In the genomic region with DNA sequence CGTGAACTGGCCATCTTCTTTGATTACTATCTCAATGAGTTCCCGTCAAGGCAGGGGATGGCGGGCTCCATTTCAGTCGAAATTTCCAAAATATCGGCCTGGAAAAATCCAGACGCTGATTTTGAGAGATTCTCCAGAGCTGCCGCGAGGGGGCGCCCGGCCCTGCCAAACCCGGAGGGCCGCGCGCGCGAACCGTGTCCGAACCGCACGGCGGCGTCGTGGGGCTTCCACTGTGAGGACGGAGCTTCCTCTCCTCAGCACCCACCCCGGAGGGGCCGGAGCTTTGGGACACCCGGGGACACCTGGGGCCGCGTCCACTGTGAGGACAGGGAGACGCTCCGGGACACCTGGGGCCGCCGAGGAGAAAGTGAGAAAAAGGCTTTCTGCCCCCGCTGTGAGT, we compare ENCODE assay signal across 8 cellular contexts.
DNase-seq lines count a peak whose midpoint lies in the region; ATAC-seq and TF ChIP-seq lines count a peak whose summit lies in the region.
"Not testable (repeated sequence)": the region's sequence is repeated elsewhere in the genome, so short reads cannot be mapped to it uniquely, and the experiment has no call there.

No MANE protein-coding gene starts in this region.

- peaks cover 23% of the 10 kb centered on the region for H3K27me3 Mint-ChIP-seq in H9 (ENCODE audit: low read depth)
- H3K27me3 Mint-ChIP-seq in activated CD4-positive, alpha-beta T cell treated with anti-CD3 and anti-CD28 coated beads for 36 hours; natural killer cell (ENCODE audit: low read depth in 2 of 2): not testable (repeated sequence)

- ATAC-seq in activated CD4-positive, alpha-beta T cell treated with anti-CD3 and anti-CD28 coated beads for 36 hours; body of pancreas; heart left ventricle; natural killer cell: not testable (repeated sequence)

- DNase-seq in CD1c-positive myeloid dendritic cell (ENCODE audit: extremely low spot score) (peak; percentile 32), H9 (peak; percentile 39), NCI-H345 (lab: John Stamatoyannopoulos, UW) (peak; percentile 52), body of pancreas (peak; percentile 31 to 57 (median 51)), heart left ventricle (peak; percentile 22 to 65 (median 49))
- DNase-seq in activated CD4-positive, alpha-beta T cell treated with anti-CD3 and anti-CD28 coated beads for 36 hours, result peak; percentile 65
- DNase-seq in natural killer cell, result not testable (repeated sequence)
- peak; percentile 33 to 46 for DNase-seq in stimulated activated CD4-positive, alpha-beta T cell treated with anti-CD3 and anti-CD28 coated beads, Interleukin-4, amount 100 ng/mL, for 4 hours

- peaks cover 17 to 36% of the 10 kb centered on the region in 2 experiments for H3K9me3 Mint-ChIP-seq in H9
- H3K9me3 Mint-ChIP-seq in activated CD4-positive, alpha-beta T cell treated with anti-CD3 and anti-CD28 coated beads for 36 hours (ENCODE audit: low read depth); natural killer cell: not testable (repeated sequence)

- not testable (repeated sequence) for H3K27ac Mint-ChIP-seq in H9; activated CD4-positive, alpha-beta T cell treated with anti-CD3 and anti-CD28 coated beads for 36 hours; natural killer cell

- H4K5ac ChIP-seq in H9 (ENCODE audit: insufficient read length, low read depth, low read length), result not testable (repeated sequence)

- not testable (repeated sequence) for H3K27me3 ChIP-seq in H9 (ENCODE audit: insufficient read depth, low read length); body of pancreas
- H3K27me3 ChIP-seq in heart left ventricle, result peaks cover 0 to 25% (median 14%) of the 10 kb centered on the region in 9 donors

- H3K79me1 ChIP-seq in H9 (ENCODE audit: insufficient read depth, low read depth, low read length, poor library complexity, severe bottlenecking), result not testable (repeated sequence)

- H3K36me3 Mint-ChIP-seq in H9 (ENCODE audit: insufficient read depth in 1 of 3, low read depth in 3 of 3); activated CD4-positive, alpha-beta T cell treated with anti-CD3 and anti-CD28 coated beads for 36 hours (ENCODE audit: low read depth); natural killer cell: not testable (repeated sequence)

- not testable (repeated sequence) for H2BK5ac ChIP-seq in H9 (ENCODE audit: insufficient read length, low read length)

- not testable (repeated sequence) for H3K4me3 ChIP-seq in body of pancreas, heart left ventricle

- H3K4me1 Mint-ChIP-seq in H9; activated CD4-positive, alpha-beta T cell treated with anti-CD3 and anti-CD28 coated beads for 36 hours; natural killer cell: not testable (repeated sequence)

- H3K27ac ChIP-seq in H9 (ENCODE audit: insufficient read length, low read depth, low read length); body of pancreas; heart left ventricle: not testable (repeated sequence)

- H2AFZ ChIP-seq in H9 (ENCODE audit: low read length), result not testable (repeated sequence)

- H3K4me2 ChIP-seq in H9 (ENCODE audit: insufficient read depth, insufficient read length, low read length), result not testable (repeated sequence)

- TF ChIP-seq POLR2A in body of pancreas (IDR thresholded peaks at IDR 0.05); heart left ventricle (IDR thresholded peaks at IDR 0.05): not testable (repeated sequence)

- H3K79me2 ChIP-seq in H9 (ENCODE audit: insufficient read depth, low read length), result not testable (repeated sequence)

- not testable (repeated sequence) for H3K9me3 ChIP-seq in H9 (ENCODE audit: control insufficient read depth, low read depth, low read length); body of pancreas; heart left ventricle

- H2BK20ac ChIP-seq in H9 (ENCODE audit: low read depth, low read length, poor library complexity, severe bottlenecking), result not testable (repeated sequence)

- not testable (repeated sequence) for H3K4me1 ChIP-seq in H9 (ENCODE audit: insufficient read depth, low read length); body of pancreas; heart left ventricle

- CTCF ChIA-PET in activated CD4-positive, alpha-beta T cell treated with anti-CD3 and anti-CD28 coated beads for 36 hours (lab: Charles Lee), result interaction anchor here (0.5 kb wide), 1 partner anchor 13 kb away, joined by 3 read pairs; no protein-coding TSS in a partner anchor

- intact Hi-C loops in activated CD4-positive, alpha-beta T cell treated with anti-CD3 and anti-CD28 coated beads for 36 hours (cut with DNase I, micrococcal nuclease); body of pancreas (cut with DNase I); heart left ventricle (cut with DNase I); natural killer cell (cut with micrococcal nuclease): not testable (repeated sequence)

- H3K4ac ChIP-seq in H9 (ENCODE audit: low read depth, low read length), result not testable (repeated sequence)

- not testable (repeated sequence) for H3K18ac ChIP-seq in H9 (ENCODE audit: insufficient read length, low read depth, low read length)

- H4K8ac ChIP-seq in H9 (replicated peaks; ENCODE audit: insufficient read length, low read depth, low read length), result not testable (repeated sequence)

- WGBS in H9 (ENCODE audit: extremely low coverage, insufficient read length, low lambda C conversion rate), result no CpG with 5 or more reads among the region's 34 CpGs
- no CpG with 5 or more reads among the region's 34 CpGs for WGBS in body of pancreas, 2 donors
- 20 to 31% (median 21%) methylated on average over 13 to 34 of the region's 34 CpGs; no CpG with 5 or more reads in 1 of the 4 donors for WGBS in heart left ventricle, 4 donors

- not testable (repeated sequence) for H2BK15ac ChIP-seq in H9 (ENCODE audit: low read depth, low read length)

- not testable (repeated sequence) for H3K9ac ChIP-seq in H9 (ENCODE audit: extremely low read depth, insufficient read length, low read length)

- H2BK120ac ChIP-seq in H9 (ENCODE audit: low read depth, low read length, poor library complexity, severe bottlenecking), result not testable (repeated sequence)

- H4K91ac ChIP-seq in H9 (ENCODE audit: insufficient read length, low read depth, low read length), result not testable (repeated sequence)

- TF ChIP-seq CTCF in H9 (conservative IDR thresholded peaks at IDR 0.05) (peak; percentile 58), body of pancreas (IDR thresholded peaks at IDR 0.05) (peak in 2 of 7 experiments; percentile 2 to 19), heart left ventricle (IDR thresholded peaks at IDR 0.05) (peak in 4 of 12 donors; percentile 16 to 46 (median 27)), natural killer cell (IDR thresholded peaks at IDR 0.05) (peak; percentile 15)

- POLR2A ChIA-PET in activated CD4-positive, alpha-beta T cell treated with anti-CD3 and anti-CD28 coated beads for 36 hours (lab: Charles Lee), result not testable (repeated sequence)

- not testable (repeated sequence) for H3K56ac ChIP-seq in H9 (ENCODE audit: insufficient read length, low read depth, low read length)

- H3K23ac ChIP-seq in H9 (ENCODE audit: insufficient read length, low read depth, low read length), result not testable (repeated sequence)

- not testable (repeated sequence) for H4K20me1 ChIP-seq in H9 (ENCODE audit: control insufficient read depth, insufficient read depth, insufficient read length)

- not testable (repeated sequence) for H3T11ph ChIP-seq in H9 (ENCODE audit: low read length)

- H2AK5ac ChIP-seq in H9 (ENCODE audit: insufficient read length, low read length), result not testable (repeated sequence)

- H3K36me3 ChIP-seq in body of pancreas (replicated peaks in 1 of 2; ENCODE audit: insufficient read depth in 1 of 2, low read depth in 2 of 2); heart left ventricle: not testable (repeated sequence)

- H3K23me2 ChIP-seq in H9 (ENCODE audit: insufficient read length, low read depth, low read length, poor library complexity, severe bottlenecking), result not testable (repeated sequence)

- H2BK12ac ChIP-seq in H9 (ENCODE audit: insufficient read length, low read depth, low read length), result not testable (repeated sequence)

- peak overlapping the region in 1 of 2 experiments; percentile 48; a peak in 2 of 5 replicates for H3K4me3 Mint-ChIP-seq in H9
- not testable (repeated sequence) for H3K4me3 Mint-ChIP-seq in activated CD4-positive, alpha-beta T cell treated with anti-CD3 and anti-CD28 coated beads for 36 hours; natural killer cell

- H3K14ac ChIP-seq in H9 (ENCODE audit: insufficient read depth, low read length), result not testable (repeated sequence)
